ENCODE assay signal across 1 cellular context in the genomic region with DNA sequence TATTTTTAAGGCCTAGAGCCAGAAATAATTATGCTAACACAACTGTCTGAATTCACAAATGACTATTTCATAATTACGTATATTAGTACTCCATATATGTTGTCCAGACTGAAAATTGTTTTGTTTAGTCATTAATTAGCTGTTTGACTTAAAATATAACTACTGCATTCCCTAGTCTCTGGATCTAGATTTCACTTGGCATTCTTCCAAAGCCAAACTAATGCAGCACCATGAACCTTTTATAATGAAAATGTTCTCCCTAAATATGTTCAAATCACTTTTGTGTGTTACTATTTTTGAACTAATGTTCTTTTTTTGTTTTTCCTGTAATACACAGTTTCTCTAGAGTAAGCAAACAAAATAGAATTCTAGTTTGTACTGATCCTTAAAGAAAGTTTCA.
TF ChIP-seq lines count a peak whose summit lies in the region.

No MANE protein-coding gene starts in this region.

TF ChIP-seq in SK-N-SH, 30 proteins besides CTCF, POLR2A, EP300 and RAD21 (continued from another document):
- TF ChIP-seq ZBTB33 (IDR thresholded peaks at IDR 0.05; ENCODE audit: borderline replicate concordance, low read depth) (no peak), PBX3 (IDR thresholded peaks at IDR 0.05) (no peak), RXRA (IDR thresholded peaks at IDR 0.05; ENCODE audit: borderline replicate concordance, low read depth) (no peak)
- TF ChIP-seq, protein P1, sequence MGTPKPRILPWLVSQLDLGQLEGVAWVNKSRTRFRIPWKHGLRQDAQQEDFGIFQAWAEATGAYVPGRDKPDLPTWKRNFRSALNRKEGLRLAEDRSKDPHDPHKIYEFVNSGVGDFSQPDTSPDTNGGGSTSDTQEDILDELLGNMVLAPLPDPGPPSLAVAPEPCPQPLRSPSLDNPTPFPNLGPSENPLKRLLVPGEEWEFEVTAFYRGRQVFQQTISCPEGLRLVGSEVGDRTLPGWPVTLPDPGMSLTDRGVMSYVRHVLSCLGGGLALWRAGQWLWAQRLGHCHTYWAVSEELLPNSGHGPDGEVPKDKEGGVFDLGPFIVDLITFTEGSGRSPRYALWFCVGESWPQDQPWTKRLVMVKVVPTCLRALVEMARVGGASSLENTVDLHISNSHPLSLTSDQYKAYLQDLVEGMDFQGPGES (IDR thresholded peaks at IDR 0.05; ENCODE audit: low read depth, low read length), result no peak
